In genomic region chr3:110708166-110708565, GRCh38 we compare ENCODE assay signal across 26 cellular contexts.
"Had no signal": no experiment of that assay in that cellular context is flagged by ENCODE, and none has a peak within 500 bp of the region (broad histone marks: within the 10 kb centered on the region; RNA-seq: fewer than 3 reads in every experiment).

No MANE protein-coding gene starts in this region.

- H3K4me1 Mint-ChIP-seq: activated B cell treated with CpG ODN at 0.5 μM for 24 hours; activated naive CD4-positive, alpha-beta T cell treated with anti-CD3 and anti-CD28 coated beads, Interleukin-2, amount 50 U/mL, for 24 hours; activated naive CD8-positive, alpha-beta T cell treated with anti-CD3 and anti-CD28 coated beads, Interleukin-2, amount 50 U/mL, for 24 hours; activated T-helper 17 cell treated with anti-CD3 and anti-CD28 coated beads, Interleukin-2, amount 50 U/mL, for 72 hours; nephron; T-cell had no signal

- H3K4me3 Mint-ChIP-seq: activated B cell treated with CpG ODN at 0.5 μM for 24 hours; activated CD8-positive, alpha-beta T cell treated with anti-CD3 and anti-CD28 coated beads for 36 hours; activated naive CD4-positive, alpha-beta T cell treated with anti-CD3 and anti-CD28 coated beads, Interleukin-2, amount 50 U/mL, for 24 hours; activated naive CD8-positive, alpha-beta T cell treated with anti-CD3 and anti-CD28 coated beads, Interleukin-2, amount 50 U/mL, for 24 hours; activated T-cell treated with anti-CD3 and anti-CD28 coated beads, Interleukin-2, amount 50 U/mL, for 4 hours; activated T-helper 17 cell treated with anti-CD3 and anti-CD28 coated beads, Interleukin-2, amount 50 U/mL, for 72 hours; effector memory CD8-positive, alpha-beta T cell; nephron; T-cell had no signal

- H3K36me3 Mint-ChIP-seq: activated naive CD4-positive, alpha-beta T cell treated with anti-CD3 and anti-CD28 coated beads, Interleukin-2, amount 50 U/mL, for 24 hours; T-cell had no signal

- H3K36me3 ChIP-seq: brain microvascular endothelial cell, gastroesophageal sphincter, left lung, right lobe of liver, transverse colon had no signal

- H3K4me3 ChIP-seq: gastroesophageal sphincter, left lung, lung, mucosa of descending colon, right lobe of liver, skin epidermis, testis, transverse colon had no signal

- H3K27ac Mint-ChIP-seq: activated B cell treated with CpG ODN at 0.5 μM for 24 hours; activated CD8-positive, alpha-beta T cell treated with anti-CD3 and anti-CD28 coated beads for 36 hours; activated naive CD4-positive, alpha-beta T cell treated with anti-CD3 and anti-CD28 coated beads, Interleukin-2, amount 50 U/mL, for 24 hours; activated naive CD8-positive, alpha-beta T cell treated with anti-CD3 and anti-CD28 coated beads, Interleukin-2, amount 50 U/mL, for 24 hours; activated T-helper 17 cell treated with anti-CD3 and anti-CD28 coated beads, Interleukin-2, amount 50 U/mL, for 72 hours; effector memory CD8-positive, alpha-beta T cell; nephron; T-cell had no signal

- DNase-seq: activated B cell treated with CpG ODN at 0.5 μM for 24 hours; activated CD4-positive, alpha-beta T cell treated with anti-CD3 and anti-CD28 coated beads, Interleukin-2, amount 50 U/mL, for 1 hour; activated CD8-positive, alpha-beta T cell treated with anti-CD3 and anti-CD28 coated beads for 36 hours; activated naive CD8-positive, alpha-beta T cell treated with anti-CD3 and anti-CD28 coated beads, Interleukin-2, amount 50 U/mL, for 24 hours; activated T-cell treated with anti-CD3 and anti-CD28 coated beads, Interleukin-2, amount 50 U/mL, for 4 hours; brain microvascular endothelial cell; cortex of kidney; effector memory CD8-positive, alpha-beta T cell; erythroblast; head of caudate nucleus; left lung; mucosa of descending colon; posterior cingulate gyrus; right lobe of liver; stimulated activated CD4-positive, alpha-beta T cell treated with anti-CD3 and anti-CD28 coated beads, Interleukin-12 subunit alpha, Interleukin-12 subunit beta, amount 100 ng/mL, for 4 hours; stimulated activated CD4-positive, alpha-beta T cell treated with anti-CD3 and anti-CD28 coated beads, Interleukin-4, amount 100 ng/mL, for 1 hour; stimulated activated naive CD8-positive, alpha-beta T cell treated with anti-CD3 and anti-CD28 coated beads, Interleukin-15, Interleukin-2, amounts not matched to agents 100 U/mL and 50 U/mL, for 24 hours; T-cell; testis; transverse colon had no signal

- H3K9me3 Mint-ChIP-seq: activated CD8-positive, alpha-beta T cell treated with anti-CD3 and anti-CD28 coated beads for 36 hours; activated naive CD4-positive, alpha-beta T cell treated with anti-CD3 and anti-CD28 coated beads, Interleukin-2, amount 50 U/mL, for 24 hours; activated T-cell treated with anti-CD3 and anti-CD28 coated beads, Interleukin-2, amount 50 U/mL, for 4 hours; activated T-helper 17 cell treated with anti-CD3 and anti-CD28 coated beads, Interleukin-2, amount 50 U/mL, for 72 hours; effector memory CD8-positive, alpha-beta T cell had no signal

- H3K9me3 ChIP-seq: gastroesophageal sphincter, mucosa of descending colon, right lobe of liver, testis, transverse colon had no signal

- H3K27me3 ChIP-seq: brain microvascular endothelial cell, gastroesophageal sphincter, left lung, right lobe of liver, testis, transverse colon had no signal

- H3K27ac ChIP-seq: brain microvascular endothelial cell, gastroesophageal sphincter, left lung, right lobe of liver, skin epidermis, testis, transverse colon had no signal

- H3K27me3 Mint-ChIP-seq: activated B cell treated with CpG ODN at 0.5 μM for 24 hours had no signal

- H3K4me1 ChIP-seq: gastroesophageal sphincter, left lung, testis, transverse colon had no signal
